15 cellular contexts compared by ENCODE assay signal in the genomic region with DNA sequence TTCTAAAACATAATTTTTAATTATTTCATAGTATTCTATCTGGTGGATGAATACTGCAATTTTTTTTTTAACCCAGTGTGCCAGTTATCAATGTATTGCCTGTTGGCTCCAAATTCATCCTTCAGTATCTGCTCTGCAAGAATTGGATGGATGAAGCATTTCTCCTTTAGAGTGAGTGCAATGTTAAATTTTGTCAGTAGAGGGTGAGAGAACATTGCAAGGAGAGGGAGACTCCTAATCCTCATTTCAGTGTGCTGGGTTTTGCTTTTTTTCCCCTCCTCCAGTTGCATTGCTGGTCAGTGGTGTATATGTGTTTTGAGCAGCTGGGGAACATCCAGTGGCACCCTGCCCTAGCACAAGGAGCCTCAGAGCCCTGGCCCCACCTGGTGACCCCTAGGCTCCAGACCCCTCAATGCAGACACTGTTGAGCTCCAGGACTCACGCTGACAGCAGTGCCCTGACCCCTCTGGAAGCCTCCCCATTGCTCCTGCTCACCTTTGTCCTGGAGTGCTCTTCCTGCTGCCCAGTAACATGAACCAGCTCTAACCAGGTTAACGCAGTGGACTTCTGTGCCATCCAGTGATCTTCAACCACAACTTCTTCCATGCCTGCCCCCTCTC.
DNase-seq lines count a peak whose midpoint lies in the region; ATAC-seq, FAIRE-seq and TF ChIP-seq lines count a peak whose summit lies in the region.
"Had no signal": no experiment of that assay in that cellular context is flagged by ENCODE, and none has a peak within 500 bp of the region (broad histone marks: within the 10 kb centered on the region; RNA-seq: fewer than 3 reads in every experiment).

No MANE protein-coding gene starts in this region.

- peaks cover 15% of the 10 kb centered on the region for H3K9me3 Mint-ChIP-seq in progenitor cell of endocrine pancreas (ENCODE audit: low read depth)
- H3K9me3 Mint-ChIP-seq: activated T-helper 1 cell treated with anti-CD3 and anti-CD28 coated beads, Interleukin-12 subunit alpha, Interleukin-12 subunit beta, Interleukin-2, Interleukin-4 antibody, amounts not matched to agents 30 ng/mL and 10 ng/mL and 1 ng/mL, durations not matched to agents 14 hours and 24 hours and 36 hours had no signal

- H3K4me2 ChIP-seq in GM12878 (ENCODE audit: control insufficient read depth, insufficient read depth) = no peak overlapping the region

- CTCF ChIA-PET in GM12878 (lab: Yijun Ruan, JAX) = interaction anchor here (1.7 kb wide), 1 partner anchor 12 kb away, joined by 6 read pairs; no protein-coding TSS in a partner anchor

- no peak overlapping the region for H3K4me3 Mint-ChIP-seq in progenitor cell of endocrine pancreas (ENCODE audit: low read depth)
- H3K4me3 Mint-ChIP-seq: activated T-helper 1 cell treated with anti-CD3 and anti-CD28 coated beads, Interleukin-12 subunit alpha, Interleukin-12 subunit beta, Interleukin-2, Interleukin-4 antibody, amounts not matched to agents 30 ng/mL and 10 ng/mL and 1 ng/mL, durations not matched to agents 14 hours and 24 hours and 36 hours; T-helper 1 cell treated with Interleukin-12 subunit alpha and Interleukin-12 subunit beta and Interleukin-4 antibody, amounts not matched to agents 30 μg/mL and 1 μg/mL, for 36 hours had no signal

- no peaks in the 10 kb centered on the region; the same call in 2 of the 3 replicates for H3K9me3 ChIP-seq in GM12878 (replicated peaks; ENCODE audit: control insufficient read depth, insufficient read depth, low read length)
- H3K9me3 ChIP-seq: upper lobe of right lung had no signal

- H3K4me1 ChIP-seq in GM12878 (ENCODE audit: control insufficient read depth, insufficient read depth, low read length) = no peaks in the 10 kb centered on the region; the same call in 1 of the 2 replicates
- H3K4me1 ChIP-seq: upper lobe of right lung had no signal

- no peaks in the 10 kb centered on the region for H3K4me1 Mint-ChIP-seq in progenitor cell of endocrine pancreas (ENCODE audit: low read depth)

- no peaks in the 10 kb centered on the region for H4K20me1 ChIP-seq in GM12878 (ENCODE audit: control insufficient read depth, insufficient read depth)

- no peak for TF ChIP-seq POLR2A in GM12878 (IDR thresholded peaks at IDR 0.05; ENCODE audit: low read depth, low read length)

- H3K36me3 ChIP-seq in GM12878 (ENCODE audit: control insufficient read depth in 2 of 2, insufficient read depth in 2 of 2, low read length in 1 of 2) = no peaks in the 10 kb centered on the region
- H3K36me3 ChIP-seq: upper lobe of right lung had no signal

- WGBS in GM12878 (ENCODE audit: insufficient coverage, insufficient replicate concordance, low lambda C conversion rate, missing lambda C conversion rate) = 50% methylated on average over 2 of the region's 2 CpGs

- no peak for TF ChIP-seq EP300 in GM12878 (IDR thresholded peaks at IDR 0.05; ENCODE audit: borderline replicate concordance in 1 of 2, control insufficient read depth in 1 of 2, low read depth in 2 of 2, low read length in 2 of 2)

- DNase-seq in NCI-H748 (lab: John Stamatoyannopoulos, UW; ENCODE audit: unreplicated experiment) (peak; percentile 4), NCI-H748 treated with DMSO at 0.1 percent for 48 hours (lab: John Stamatoyannopoulos, UW) (no peak), LNCaP clone FGC (ENCODE audit: low read depth) (no peak), GM12878 (ENCODE audit: low read depth, low spot score) (no peak), progenitor cell of endocrine pancreas (ENCODE audit: low spot score, unreplicated experiment) (no peak), foreskin fibroblast (no peak), GM19238 (ENCODE audit: insufficient read length, low spot score) (no peak)
- DNase-seq: activated CD4-positive, alpha-beta T cell treated with anti-CD3 and anti-CD28 coated beads for 4 hours; glutamatergic neuron; HCEC 1CT; NCI-H1436 treated with DMSO at 0.1 percent for 48 hours; upper lobe of right lung had no signal

- H3K4me3 ChIP-seq in LNCaP clone FGC (ENCODE audit: low read depth, low read length) = no peak overlapping the region
- no peak overlapping the region for H3K4me3 ChIP-seq in GM12878
- H3K4me3 ChIP-seq in foreskin fibroblast (ENCODE audit: low read depth in 1 of 2, low read length in 2 of 2) = no peak overlapping the region
- H3K4me3 ChIP-seq: upper lobe of right lung had no signal

- no TSS peak for BruUV-seq in GM12878 (replicated peaks; lab: Mats Ljungman, UMichigan)

- RAD21 ChIA-PET in GM12878 (lab: Charles Lee; ENCODE audit: unreplicated experiment) = no interaction called here

- SMC1A ChIA-PET in GM12878 (lab: Charles Lee; ENCODE audit: uncharacterized antibody, unreplicated experiment) = no interaction called here

- POLR2A ChIA-PET in GM12878 (lab: Charles Lee) = no interaction called here

- peaks cover 3% of the 10 kb centered on the region for H3K36me3 Mint-ChIP-seq in progenitor cell of endocrine pancreas (ENCODE audit: insufficient read depth)

- peak; percentile 57 for TF ChIP-seq RAD21 in GM12878 (IDR thresholded peaks at IDR 0.05; ENCODE audit: insufficient read depth, low read depth, low read length)

- H2AFZ ChIP-seq in GM12878 (ENCODE audit: control insufficient read depth, low read depth, low read length) = no peak overlapping the region

- FAIRE-seq in GM12878 (lab: Jason Lieb, UNC) = peak; percentile 56

- intact Hi-C loops in GM12878 (cut with micrococcal nuclease; ENCODE audit: unreplicated experiment) = no loop called here

- H3K27ac ChIP-seq in GM12878 (ENCODE audit: control insufficient read depth, insufficient read depth) = no peak overlapping the region
- H3K27ac ChIP-seq: upper lobe of right lung had no signal

- in situ Hi-C loops in GM12878 (cut with MboI) = no loop called here

- H3K9ac ChIP-seq in GM12878 (ENCODE audit: control insufficient read depth, insufficient read depth, low read length) = no peak overlapping the region

- H3K79me2 ChIP-seq in GM12878 (ENCODE audit: control insufficient read depth, insufficient read depth, low read length) = no peaks in the 10 kb centered on the region

- ATAC-seq in GM12878 = peak; percentile 62
- no peak for ATAC-seq in GM18907 (IDR thresholded peaks at IDR 0.05; ENCODE audit: unreplicated experiment)
- ATAC-seq: upper lobe of right lung had no signal

- H3K27me3 ChIP-seq in GM12878 (replicated peaks in 1 of 2; ENCODE audit: control insufficient read depth in 2 of 2, insufficient read depth in 2 of 2, low read length in 1 of 2) = no peaks in the 10 kb centered on the region; a peak in 1 of 4 replicates
- H3K27me3 ChIP-seq: upper lobe of right lung had no signal

- H3K27me3 Mint-ChIP-seq in progenitor cell of endocrine pancreas = peaks cover 8% of the 10 kb centered on the region

- H3K27ac Mint-ChIP-seq in progenitor cell of endocrine pancreas = no peak overlapping the region
- H3K27ac Mint-ChIP-seq: activated T-helper 1 cell treated with anti-CD3 and anti-CD28 coated beads, Interleukin-12 subunit alpha, Interleukin-12 subunit beta, Interleukin-2, Interleukin-4 antibody, amounts not matched to agents 30 ng/mL and 10 ng/mL and 1 ng/mL, durations not matched to agents 14 hours and 24 hours and 36 hours; T-helper 1 cell treated with Interleukin-12 subunit alpha and Interleukin-12 subunit beta and Interleukin-4 antibody, amounts not matched to agents 30 μg/mL and 1 μg/mL, for 36 hours had no signal

- TF ChIP-seq CTCF in LNCaP clone FGC (IDR thresholded peaks at IDR 0.05; ENCODE audit: control insufficient read depth, extremely low read depth, insufficient read depth) (peak; percentile 17; the same call in 1 of the 2 replicates), GM12878 (IDR thresholded peaks at IDR 0.05 in 2 of 3, conservative IDR thresholded peaks at IDR 0.05 in 1 of 3; ENCODE audit: control insufficient read depth in 2 of 3, extremely low read depth in 1 of 3, insufficient read depth in 1 of 3, low read depth in 3 of 3, low read length in 3 of 3) (peak; percentile 35 to 47 (median 37); a peak in 5 of 6 replicates), progenitor cell of endocrine pancreas (IDR thresholded peaks at IDR 0.05; ENCODE audit: unreplicated experiment) (peak; percentile 13), foreskin fibroblast (IDR thresholded peaks at IDR 0.05; ENCODE audit: low read depth, low read length) (no peak)

TF ChIP-seq in GM12878, 131 proteins besides CTCF, POLR2A, EP300 and RAD21:
- TF ChIP-seq SREBF2 (IDR thresholded peaks at IDR 0.05; ENCODE audit: low read length) (no peak), ATF7 (IDR thresholded peaks at IDR 0.05; ENCODE audit: low read depth) (no peak), SMC3 (IDR thresholded peaks at IDR 0.05; ENCODE audit: borderline replicate concordance, low read length) (peak; percentile 43; the same call in 1 of the 2 replicates), MTA2 (IDR thresholded peaks at IDR 0.05; ENCODE audit: low read depth) (no peak)
